Comparison of ENCODE assay signal across 20 cellular contexts in genomic region chr14:75413013-75413412, GRCh38. TPM values are rescaled to one million over a fixed set of nuclear protein-coding genes. Genes with fewer than 3 reads are reported as not detected.
A peak's percentile ranks its signal among the peaks of the same experiment; 100 is the strongest.
DNase-seq lines count a peak whose midpoint lies in the region; ATAC-seq and TF ChIP-seq lines count a peak whose summit lies in the region.
"Had no signal": no experiment of that assay in that cellular context is flagged by ENCODE, and none has a peak within 500 bp of the region (broad histone marks: within the 10 kb centered on the region; RNA-seq: fewer than 3 reads in every experiment).

No MANE protein-coding gene starts in this region.

- intact Hi-C loops in left colon (cut with DNase I, micrococcal nuclease), result no loop called here

- H4K20me1 ChIP-seq in neural cell (ENCODE audit: insufficient read depth), result no peaks in the 10 kb centered on the region
- no peaks in the 10 kb centered on the region for H4K20me1 ChIP-seq in GM23248 (ENCODE audit: insufficient read depth)
- H4K20me1 ChIP-seq: BLaER1 had no signal

- no peaks in the 10 kb centered on the region for H3K9me2 ChIP-seq in neural cell (ENCODE audit: insufficient read depth, low read length)
- H3K9me2 ChIP-seq in GM23248 (ENCODE audit: insufficient read depth), result no peaks in the 10 kb centered on the region

- no peak overlapping the region for H3K27ac Mint-ChIP-seq in stimulated activated naive CD8-positive, alpha-beta T cell treated with anti-CD3 and anti-CD28 coated beads, Interleukin-15, amount 100 ng/mL, for 72 hours
- H3K27ac Mint-ChIP-seq: CD4-positive, CD25-positive, alpha-beta regulatory T cell; CD8-positive, alpha-beta T cell had no signal

- H3F3A ChIP-seq in neural cell (ENCODE audit: insufficient read depth, low read length, poor library complexity, severe bottlenecking) (peaks cover 10% of the 10 kb centered on the region), GM23248 (ENCODE audit: insufficient read depth) (0 out of 2 replicates have a peak, but pooled peaks cover 5% of the 10 kb centered on the region)

- H3K4me1 Mint-ChIP-seq in stimulated activated naive CD8-positive, alpha-beta T cell treated with anti-CD3 and anti-CD28 coated beads, Interleukin-15, amount 100 ng/mL, for 72 hours, result no peaks in the 10 kb centered on the region
- H3K4me1 Mint-ChIP-seq: CD4-positive, CD25-positive, alpha-beta regulatory T cell had no signal

- no peaks in the 10 kb centered on the region for H3K9me3 Mint-ChIP-seq in stimulated activated naive CD8-positive, alpha-beta T cell treated with anti-CD3 and anti-CD28 coated beads, Interleukin-15, amount 100 ng/mL, for 72 hours

- no peak overlapping the region for H3K4me3 Mint-ChIP-seq in stimulated activated naive CD8-positive, alpha-beta T cell treated with anti-CD3 and anti-CD28 coated beads, Interleukin-15, amount 100 ng/mL, for 72 hours
- H3K4me3 Mint-ChIP-seq: CD14-positive monocyte; CD4-positive, CD25-positive, alpha-beta regulatory T cell; CD8-positive, alpha-beta T cell had no signal

- H3K4me3 ChIP-seq in neural cell (ENCODE audit: low read length) (no peak overlapping the region), GM23248 (no peak overlapping the region)
- H3K4me3 ChIP-seq: BLaER1 had no signal

- H3K4me2 ChIP-seq in neural cell (ENCODE audit: low read length) (no peak overlapping the region), GM23248 (ENCODE audit: unreplicated experiment) (no peak overlapping the region)
- H3K4me2 ChIP-seq: BLaER1 had no signal

- DNase-seq in MV-4-11 (lab: John Stamatoyannopoulos, UW) (peak; percentile 14), RPMI8226 (peak; percentile 13), left colon (no peak), GM23248 (no peak), NAMALWA (ENCODE audit: low spot score) (no peak)
- DNase-seq in activated CD4-positive, alpha-beta T cell treated with anti-CD3 and anti-CD28 coated beads for 4 hours, result no peak
- no peak for DNase-seq in stimulated activated naive CD8-positive, alpha-beta T cell treated with anti-CD3 and anti-CD28 coated beads, Interleukin-15, amount 100 ng/mL, for 72 hours
- DNase-seq: 8988T; ACHN; BE2C; C1 segment of cervical spinal cord; Caco-2; Calu3; CD4-positive, CD25-positive, alpha-beta regulatory T cell; CD8-positive, alpha-beta T cell; DMS79 treated with DMSO at 0.1 percent for 48 hours; GF-D8 had no signal

- H3K27ac ChIP-seq in neural cell (ENCODE audit: low read length) (peak overlapping the region; percentile 95), GM23248 (no peak overlapping the region)
- H3K27ac ChIP-seq: BLaER1 had no signal

- H2AFZ ChIP-seq in neural cell (ENCODE audit: low read depth, low read length), result no peak overlapping the region
- H2AFZ ChIP-seq in GM23248, result no peak overlapping the region

- H3K9ac ChIP-seq in neural cell (ENCODE audit: low read length) (no peak overlapping the region), GM23248 (no peak overlapping the region)
- H3K9ac ChIP-seq: BLaER1 had no signal

- no peak for TF ChIP-seq RAD21 in neural cell (conservative IDR thresholded peaks at IDR 0.05)

- WGBS in GM23248 (ENCODE audit: low coverage in 1 of 2, low lambda C conversion rate in 2 of 2, missing lambda C conversion rate in 2 of 2), 2 experiments, result 61 to 62% methylated on average over 2 of the region's 2 CpGs

- peak; percentile 55 for ATAC-seq in left colon
- no peak for ATAC-seq in stimulated activated naive CD8-positive, alpha-beta T cell treated with anti-CD3 and anti-CD28 coated beads, Interleukin-15, amount 100 ng/mL, for 72 hours
- ATAC-seq: CD8-positive, alpha-beta T cell had no signal

- peaks cover 8% of the 10 kb centered on the region; the same call in 1 of the 2 replicates for H3K4me1 ChIP-seq in GM23248 (ENCODE audit: insufficient read depth)
- H3K4me1 ChIP-seq: BE2C, BLaER1 had no signal

- H3K36me3 ChIP-seq in neural cell (ENCODE audit: insufficient read depth, low read length) (no peaks in the 10 kb centered on the region), GM23248 (ENCODE audit: low read depth) (no peaks in the 10 kb centered on the region)
- H3K36me3 ChIP-seq: BE2C, BLaER1 had no signal

- TF ChIP-seq EP300 in neural cell (conservative IDR thresholded peaks at IDR 0.05; ENCODE audit: poor library complexity, severe bottlenecking), result no peak

- no peaks in the 10 kb centered on the region for H3K79me2 ChIP-seq in neural cell (replicated peaks; ENCODE audit: insufficient read depth, low read length)
- H3K79me2 ChIP-seq in GM23248 (ENCODE audit: insufficient read depth), result no peaks in the 10 kb centered on the region

- no peaks in the 10 kb centered on the region for H3K9me3 ChIP-seq in neural cell (ENCODE audit: low read length)
- no peaks in the 10 kb centered on the region for H3K9me3 ChIP-seq in GM23248 (ENCODE audit: low read depth)
- H3K9me3 ChIP-seq: BE2C, BLaER1, Caco-2 had no signal

- H3K27me3 Mint-ChIP-seq in stimulated activated naive CD8-positive, alpha-beta T cell treated with anti-CD3 and anti-CD28 coated beads, Interleukin-15, amount 100 ng/mL, for 72 hours, result no peaks in the 10 kb centered on the region

- in situ Hi-C loops in GM23248 (cut with MboI), result no loop called here

- H3K27me3 ChIP-seq in neural cell (ENCODE audit: insufficient read depth, low read depth, low read length), result no peaks in the 10 kb centered on the region
- no peaks in the 10 kb centered on the region for H3K27me3 ChIP-seq in GM23248 (replicated peaks; ENCODE audit: insufficient read depth)
- H3K27me3 ChIP-seq: BE2C, BLaER1 had no signal

- no peak for TF ChIP-seq CTCF in neural cell (IDR thresholded peaks at IDR 0.05; ENCODE audit: poor library complexity, severe bottlenecking)

TF ChIP-seq in neural cell, 6 proteins besides CTCF, POLR2A, EP300 and RAD21:
- no peak for TF ChIP-seq EZH2 (IDR thresholded peaks at IDR 0.05; ENCODE audit: borderline replicate concordance, insufficient read depth, low read length, poor library complexity, severe bottlenecking)
- TF ChIP-seq TAF1 (IDR thresholded peaks at IDR 0.05; ENCODE audit: low read depth), result no peak

RNA-seq across cellular contexts. Expression of gene JDP2, which starts 14.8 kb away (rescaled TPM):
- 10 to 100 TPM; 29.5 to 40.1 TPM for total RNA-seq in left colon
- polyA plus RNA-seq in neural cell (17.9 and 20.3 TPM in 2 replicates), GM23248 (2016; fragmentation: Nextera tagmentation; extraction: Ambion mirVana) (20.0 and 21.5 TPM in 2 replicates)
- 13.9 and 14.6 TPM in 2 replicates for polyA minus RNA-seq in neural cell
- 163 and 174 TPM in 2 replicates for total RNA-seq in GM23248 (2014; rRNA removed; shearing (Covaris generic))
- total RNA-seq: CD8-positive, alpha-beta T cell had no signal

Comparison
In these comparisons a context has a peak if more than half of its experiments do, and no peak if none do; other contexts are left out.
1. DNase-seq: peak in MV-4-11 (single experiment) and RPMI8226 (single experiment); none in left colon (0 of 2), activated CD4-positive, alpha-beta T cell treated with anti-CD3 and anti-CD28 coated beads for 4 hours (0 of 2), stimulated activated naive CD8-positive, alpha-beta T cell treated with anti-CD3 and anti-CD28 coated beads, Interleukin-15, amount 100 ng/mL, for 72 hours (0 of 2), GM23248 (single experiment) and NAMALWA (single experiment).